Comparison of ENCODE assay signal across 11 cellular contexts in the genomic region with DNA sequence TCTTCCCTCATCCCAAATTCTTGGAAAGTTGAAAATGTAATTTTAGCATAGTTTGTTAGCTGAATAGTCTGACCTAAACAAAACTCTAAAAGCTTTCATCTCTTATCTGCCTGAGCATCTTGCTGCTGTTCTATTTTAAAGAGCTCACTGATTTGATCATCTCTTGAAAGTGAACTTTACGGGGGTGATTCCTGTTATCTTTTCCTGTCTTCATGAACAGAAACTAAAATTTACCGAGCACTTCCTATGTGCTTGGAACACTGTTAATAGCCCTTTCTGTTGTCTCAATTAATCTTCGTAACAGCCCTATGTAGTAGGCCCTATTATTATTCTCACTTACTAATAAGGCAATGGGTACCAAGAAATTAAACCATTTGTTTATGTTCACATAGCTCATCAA. TPM values are rescaled to one million over a fixed set of nuclear protein-coding genes. Genes with fewer than 3 reads are reported as not detected.
DNase-seq lines count a peak whose midpoint lies in the region; ATAC-seq and TF ChIP-seq lines count a peak whose summit lies in the region.
"Had no signal": no experiment of that assay in that cellular context is flagged by ENCODE, and none has a peak within 500 bp of the region (broad histone marks: within the 10 kb centered on the region; RNA-seq: fewer than 3 reads in every experiment).

No MANE protein-coding gene starts in this region.

- no peak for TF ChIP-seq CTCF in CD14-positive monocyte (IDR thresholded peaks at IDR 0.05)
- no peak for TF ChIP-seq CTCF in Loucy (conservative IDR thresholded peaks at IDR 0.05; ENCODE audit: low read length)
- TF ChIP-seq CTCF in endothelial cell (IDR thresholded peaks at IDR 0.05; ENCODE audit: unreplicated experiment): no peak
- TF ChIP-seq CTCF in osteocyte (IDR thresholded peaks at IDR 0.05): no peak

- H3K36me3 ChIP-seq in Loucy (ENCODE audit: insufficient read depth, low read length): no peaks in the 10 kb centered on the region
- H3K36me3 ChIP-seq: prostate gland, SJSA1 had no signal

- H3K27ac Mint-ChIP-seq in CD14-positive monocyte (peak overlapping the region in 1 of 7 donors; percentile 13), endothelial cell (ENCODE audit: unreplicated experiment) (peak overlapping the region; percentile 85), osteocyte (ENCODE audit: unreplicated experiment) (peak overlapping the region; percentile 55)

- no peaks in the 10 kb centered on the region for H3K9me3 ChIP-seq in Loucy (ENCODE audit: insufficient read depth, low read depth, low read length)
- H3K9me3 ChIP-seq: prostate gland, SJSA1 had no signal

- H3K9me3 Mint-ChIP-seq in CD14-positive monocyte: no peaks in the 10 kb centered on the region
- no peaks in the 10 kb centered on the region for H3K9me3 Mint-ChIP-seq in endothelial cell (ENCODE audit: unreplicated experiment)
- no peaks in the 10 kb centered on the region for H3K9me3 Mint-ChIP-seq in osteocyte (ENCODE audit: unreplicated experiment)

- H3K4me1 ChIP-seq in Loucy (ENCODE audit: insufficient read depth, low read length, poor library complexity, severe bottlenecking): peaks cover 63% of the 10 kb centered on the region

- H3K36me3 Mint-ChIP-seq in CD14-positive monocyte (no peaks in the 10 kb centered on the region), endothelial cell (ENCODE audit: low read depth, unreplicated experiment) (no peaks in the 10 kb centered on the region), osteocyte (ENCODE audit: unreplicated experiment) (no peaks in the 10 kb centered on the region)

- H3F3A ChIP-seq in Loucy (ENCODE audit: low read depth): peaks cover 7% of the 10 kb centered on the region; the same call in 1 of the 2 replicates

- H3K9me2 ChIP-seq in Loucy (replicated peaks; ENCODE audit: low read depth, low read length): no peaks in the 10 kb centered on the region

- peaks cover 96% of the 10 kb centered on the region for H3K79me2 ChIP-seq in Loucy (ENCODE audit: insufficient read depth, low read length)

- peaks cover 37% of the 10 kb centered on the region for H4K20me1 ChIP-seq in Loucy (ENCODE audit: insufficient read depth, low read length, poor library complexity, severe bottlenecking)

- H3K27me3 Mint-ChIP-seq in CD14-positive monocyte (ENCODE audit: low read depth in 3 of 3) (no peaks in the 10 kb centered on the region), endothelial cell (ENCODE audit: unreplicated experiment) (no peaks in the 10 kb centered on the region), osteocyte (ENCODE audit: unreplicated experiment) (no peaks in the 10 kb centered on the region)

- intact Hi-C loops in CD14-positive monocyte (cut with micrococcal nuclease): no loop called here

- peak overlapping the region; percentile 69 for H3K4me3 ChIP-seq in Loucy (ENCODE audit: low read length, poor library complexity, severe bottlenecking)
- H3K4me3 ChIP-seq: prostate gland, SJSA1 had no signal

- DNase-seq in CD14-positive monocyte (ENCODE audit: low spot score) (no peak), endothelial cell (ENCODE audit: low spot score) (no peak), osteocyte (ENCODE audit: extremely low spot score, unreplicated experiment) (no peak), CD1c-positive myeloid dendritic cell (ENCODE audit: extremely low spot score) (no peak), NCI-H128 (lab: John Stamatoyannopoulos, UW; ENCODE audit: unreplicated experiment) (no peak)
- DNase-seq: NCI-H510A treated with DMSO at 0.1 percent for 48 hours had no signal

- peak overlapping the region; percentile 77 for H3K4me2 ChIP-seq in Loucy (ENCODE audit: low read depth, low read length, poor library complexity, severe bottlenecking)

- H3K27me3 ChIP-seq in Loucy (ENCODE audit: insufficient read depth, low read length, poor library complexity, severe bottlenecking): no peaks in the 10 kb centered on the region
- H3K27me3 ChIP-seq: SJSA1 had no signal

- ATAC-seq in HG03457 (IDR thresholded peaks at IDR 0.05; ENCODE audit: unreplicated experiment): no peak
- no peak for ATAC-seq in HG02884 (IDR thresholded peaks at IDR 0.05; ENCODE audit: unreplicated experiment)

- peak overlapping the region; percentile 56 to 76 for H3K4me3 Mint-ChIP-seq in CD14-positive monocyte
- no peak overlapping the region for H3K4me3 Mint-ChIP-seq in endothelial cell (ENCODE audit: unreplicated experiment)
- no peak overlapping the region for H3K4me3 Mint-ChIP-seq in osteocyte (ENCODE audit: unreplicated experiment)

- H3K4me1 Mint-ChIP-seq in CD14-positive monocyte: peaks cover 18% of the 10 kb centered on the region
- H3K4me1 Mint-ChIP-seq in endothelial cell (ENCODE audit: unreplicated experiment): peaks cover 31% of the 10 kb centered on the region
- H3K4me1 Mint-ChIP-seq in osteocyte (ENCODE audit: unreplicated experiment): peaks cover 64% of the 10 kb centered on the region

- H2AFZ ChIP-seq in Loucy (ENCODE audit: low read length): no peak overlapping the region

- H3K9ac ChIP-seq in Loucy (ENCODE audit: low read depth, low read length, poor library complexity, severe bottlenecking): peak overlapping the region; percentile 29

RNA-seq across cellular contexts. Expression of gene AMOTL1, which starts 12.3 kb away (rescaled TPM):
- under 1 TPM; 0.46 to 0.66 TPM for polyA plus RNA-seq in CD14-positive monocyte
- 35.9 TPM for total RNA-seq in endothelial cell (ENCODE audit: unreplicated experiment)
- total RNA-seq in osteocyte: 66.6 and 71.7 TPM in 2 replicates

Comparison
In these comparisons a context has a peak if more than half of its experiments do, and no peak if none do; other contexts are left out.
1. H3K4me3 Mint-ChIP-seq: peak in CD14-positive monocyte (2 of 2); none in endothelial cell (single experiment) and osteocyte (single experiment).